ENCODE assay signal across 8 cellular contexts in the genomic region with DNA sequence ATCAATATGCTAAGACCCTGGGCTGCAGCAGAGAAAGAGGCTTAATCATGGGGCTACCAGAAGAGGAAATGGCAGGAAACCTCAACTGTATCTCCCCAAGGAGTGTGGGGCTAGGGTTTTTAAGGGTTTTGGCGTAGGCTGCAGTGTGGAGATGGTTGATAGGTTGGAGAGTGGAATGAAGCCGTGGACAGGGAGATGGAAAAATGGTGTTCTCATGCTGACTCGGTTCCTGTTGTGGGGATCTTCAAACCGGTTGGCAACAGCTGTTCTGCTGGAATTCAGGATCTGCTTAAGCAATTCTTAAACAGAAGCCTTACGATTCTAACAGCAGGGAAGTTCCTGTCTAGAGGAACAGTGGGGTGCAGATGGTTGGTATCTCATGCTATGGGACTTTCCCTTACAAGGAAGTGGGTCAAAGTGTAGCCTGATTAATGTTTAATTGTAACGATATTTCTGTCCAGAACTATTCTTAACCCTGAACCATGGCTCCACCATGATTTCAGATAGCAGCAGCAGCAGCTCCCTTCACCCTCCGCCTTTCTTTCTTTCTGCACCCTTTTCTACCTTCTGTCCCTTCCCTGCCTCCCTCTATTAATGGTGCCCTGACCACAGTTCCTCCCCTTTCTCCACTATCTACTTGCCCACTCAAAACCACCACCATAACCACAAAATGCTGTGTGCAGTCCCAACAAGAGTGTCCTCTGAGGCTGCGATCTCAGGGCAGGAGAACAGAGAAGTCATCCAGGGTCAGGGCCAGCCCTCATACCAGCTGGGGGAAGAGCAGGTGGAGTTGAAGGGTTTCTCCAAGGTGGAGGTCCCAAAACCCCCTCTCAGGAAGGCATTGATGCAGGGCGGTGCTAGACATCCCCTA. TPM values are rescaled to one million over a fixed set of nuclear protein-coding genes. Genes with fewer than 3 reads are reported as not detected.
DNase-seq lines count a peak whose midpoint lies in the region; ATAC-seq and TF ChIP-seq lines count a peak whose summit lies in the region.

No MANE protein-coding gene starts in this region.

- H3K36me3 Mint-ChIP-seq in activated naive CD4-positive, alpha-beta T cell treated with anti-CD3 and anti-CD28 coated beads, Interleukin-2, amount 10 ng/mL, durations not matched to agents 7 days and 5 days = peaks cover 1% of the 10 kb centered on the region
- peaks cover 0 to 23% of the 10 kb centered on the region in 2 donors for H3K36me3 Mint-ChIP-seq in activated naive CD4-positive, alpha-beta T cell treated with anti-CD3 and anti-CD28 coated beads, Interleukin-2, amount 50 U/mL, for 72 hours

- no peaks in the 10 kb centered on the region for H3K9me2 ChIP-seq in Loucy (replicated peaks; ENCODE audit: low read depth, low read length)

- no peaks in the 10 kb centered on the region for H3K9me3 ChIP-seq in Loucy (ENCODE audit: insufficient read depth, low read depth, low read length)
- no peaks in the 10 kb centered on the region for H3K9me3 ChIP-seq in colonic mucosa
- no peaks in the 10 kb centered on the region for H3K9me3 ChIP-seq in transverse colon

- peak overlapping the region; percentile 90 for H3K27ac ChIP-seq in colonic mucosa
- peak overlapping the region; percentile 76 to 87 (median 81) for H3K27ac ChIP-seq in transverse colon

- H3K4me3 Mint-ChIP-seq in activated naive CD4-positive, alpha-beta T cell treated with anti-CD3 and anti-CD28 coated beads, Interleukin-2, amount 10 ng/mL, durations not matched to agents 7 days and 5 days = no peak overlapping the region

- H3K4me2 ChIP-seq in Loucy (ENCODE audit: low read depth, low read length, poor library complexity, severe bottlenecking) = peak overlapping the region; percentile 86

- peaks cover 64% of the 10 kb centered on the region for H3K4me1 Mint-ChIP-seq in activated naive CD4-positive, alpha-beta T cell treated with anti-CD3 and anti-CD28 coated beads, Interleukin-2, amount 10 ng/mL, durations not matched to agents 7 days and 5 days

- no peaks in the 10 kb centered on the region for H3K36me3 ChIP-seq in Loucy (ENCODE audit: insufficient read depth, low read length)
- H3K36me3 ChIP-seq in colonic mucosa = no peaks in the 10 kb centered on the region
- no peaks in the 10 kb centered on the region for H3K36me3 ChIP-seq in transverse colon

- TF ChIP-seq CTCF in Loucy (conservative IDR thresholded peaks at IDR 0.05; ENCODE audit: low read length) = no peak
- TF ChIP-seq CTCF in colonic mucosa (IDR thresholded peaks at IDR 0.05) = no peak
- no peak for TF ChIP-seq CTCF in transverse colon (IDR thresholded peaks at IDR 0.05)

- no peak for TF ChIP-seq EP300 in transverse colon (IDR thresholded peaks at IDR 0.05; ENCODE audit: low read depth)

- no peak for DNase-seq in activated naive CD4-positive, alpha-beta T cell treated with anti-CD3 and anti-CD28 coated beads, Interleukin-2, amount 10 ng/mL, durations not matched to agents 7 days and 5 days
- DNase-seq in activated naive CD4-positive, alpha-beta T cell treated with anti-CD3 and anti-CD28 coated beads, Interleukin-2, amount 50 U/mL, for 72 hours (ENCODE audit: low spot score in 2 of 2) = no peak
- peak; percentile 64 for DNase-seq in colonic mucosa
- DNase-seq in transverse colon = peak; percentile 34
- no peak for DNase-seq in islet precursor cell
- DNase-seq in NCI-H2196 (lab: John Stamatoyannopoulos, UW; ENCODE audit: unreplicated experiment) = no peak
- no peak for DNase-seq in NCI-H1105 (lab: John Stamatoyannopoulos, UW)

- WGBS in transverse colon (ENCODE audit: low coverage in 1 of 2), 2 donors = 32 to 40% methylated on average over 4 to 9 of the region's 9 CpGs

- TF ChIP-seq POLR2A in transverse colon (IDR thresholded peaks at IDR 0.05) = no peak

- H3K9me3 Mint-ChIP-seq in activated naive CD4-positive, alpha-beta T cell treated with anti-CD3 and anti-CD28 coated beads, Interleukin-2, amount 10 ng/mL, durations not matched to agents 7 days and 5 days = peaks cover 6% of the 10 kb centered on the region
- peaks cover 7 to 19% of the 10 kb centered on the region in 2 donors for H3K9me3 Mint-ChIP-seq in activated naive CD4-positive, alpha-beta T cell treated with anti-CD3 and anti-CD28 coated beads, Interleukin-2, amount 50 U/mL, for 72 hours

- H3K4me3 ChIP-seq in Loucy (ENCODE audit: low read length, poor library complexity, severe bottlenecking) (peak overlapping the region; percentile 68), colonic mucosa (no peak overlapping the region), transverse colon (no peak overlapping the region)

- CTCF ChIA-PET in activated naive CD4-positive, alpha-beta T cell treated with anti-CD3 and anti-CD28 coated beads, Interleukin-2, amount 10 ng/mL, durations not matched to agents 7 days and 5 days (lab: Charles Lee) = interaction anchor here (1.2 kb wide), 1 partner anchor 71 kb away, joined by 4 read pairs; no protein-coding TSS in a partner anchor

- H2AFZ ChIP-seq in Loucy (ENCODE audit: low read length) = no peak overlapping the region

- peaks cover 31% of the 10 kb centered on the region for H3K27me3 Mint-ChIP-seq in activated naive CD4-positive, alpha-beta T cell treated with anti-CD3 and anti-CD28 coated beads, Interleukin-2, amount 10 ng/mL, durations not matched to agents 7 days and 5 days

- H3K79me2 ChIP-seq in Loucy (ENCODE audit: insufficient read depth, low read length) = no peaks in the 10 kb centered on the region

- intact Hi-C loops in colonic mucosa (cut with DNase I) (loop anchor here (5.0 kb wide), 1 partner anchor 67 kb away; no protein-coding TSS in a partner anchor), transverse colon (cut with DNase I; ENCODE audit: low total_unique reads) (no loop called here)

- no peak for ATAC-seq in activated naive CD4-positive, alpha-beta T cell treated with anti-CD3 and anti-CD28 coated beads, Interleukin-2, amount 50 U/mL, for 72 hours

- H3K4me1 ChIP-seq in Loucy (ENCODE audit: insufficient read depth, low read length, poor library complexity, severe bottlenecking) (peaks cover 92% of the 10 kb centered on the region), colonic mucosa (peaks cover 41% of the 10 kb centered on the region), transverse colon (peaks cover 34 to 94% (median 65%) of the 10 kb centered on the region in 4 donors)

- H3K9ac ChIP-seq in Loucy (ENCODE audit: low read depth, low read length, poor library complexity, severe bottlenecking) (peak overlapping the region; percentile 83), colonic mucosa (ENCODE audit: low read depth in 2 of 2, low read length in 2 of 2) (peak overlapping the region; percentile 38 to 47)

- no peaks in the 10 kb centered on the region for H4K20me1 ChIP-seq in Loucy (ENCODE audit: insufficient read depth, low read length, poor library complexity, severe bottlenecking)

- in situ Hi-C loops in transverse colon (cut with MboI; ENCODE audit: low pct_ligation_motif_present in 1 of 4, low pct_unique_long_range_greater_than_20kb in 1 of 4, low sequenced_read_pairs in 3 of 4) = loop anchor here in 1 of 4 donors (10.0 to 25.0 kb wide), 2 partner anchors 70 to 303 kb away; no protein-coding TSS in a partner anchor

- H3K27me3 ChIP-seq in Loucy (ENCODE audit: insufficient read depth, low read length, poor library complexity, severe bottlenecking) (no peaks in the 10 kb centered on the region), colonic mucosa (no peaks in the 10 kb centered on the region), transverse colon (no peaks in the 10 kb centered on the region)

- H3F3A ChIP-seq in Loucy (ENCODE audit: low read depth) = peaks cover 12% of the 10 kb centered on the region; the same call in 1 of the 2 replicates

- H3K27ac Mint-ChIP-seq in activated naive CD4-positive, alpha-beta T cell treated with anti-CD3 and anti-CD28 coated beads, Interleukin-2, amount 10 ng/mL, durations not matched to agents 7 days and 5 days = peak overlapping the region; percentile 47
- peak overlapping the region in 1 of 2 donors; percentile 17 for H3K27ac Mint-ChIP-seq in activated naive CD4-positive, alpha-beta T cell treated with anti-CD3 and anti-CD28 coated beads, Interleukin-2, amount 50 U/mL, for 72 hours

RNA-seq across cellular contexts. Expression of a gene that starts 30.8 kb away (rescaled TPM):
- total RNA-seq in activated naive CD4-positive, alpha-beta T cell treated with anti-CD3 and anti-CD28 coated beads, Interleukin-2, amount 50 U/mL, for 72 hours = under 1 TPM; 0.11 to 0.33 TPM
- total RNA-seq in colonic mucosa (1 to 10 TPM; 6.9 to 7.5 TPM), transverse colon (1 to 10 TPM in 3 of 4 donors, under 1 TPM in 1; 0.80 to 10.0 (median 8.0) TPM)

RNA-seq across cellular contexts. Expression of a gene that starts 48.4 kb away (rescaled TPM):
- 10 to 100 TPM; 15.2 to 20.6 TPM for total RNA-seq in activated naive CD4-positive, alpha-beta T cell treated with anti-CD3 and anti-CD28 coated beads, Interleukin-2, amount 50 U/mL, for 72 hours
- total RNA-seq in colonic mucosa = 100 to 1,000 TPM in 1 of 2 donors, 10 to 100 TPM in 1; 98.5 to 118 TPM
- 100 to 1,000 TPM in 3 of 4 donors, 10 to 100 TPM in 1; 80.8 to 139 (median 117) TPM for total RNA-seq in transverse colon

Comparison
In these comparisons a context has a peak if more than half of its experiments do, and no peak if none do; other contexts are left out.
1. DNase-seq: peak in colonic mucosa (single experiment) and transverse colon (single experiment); none in activated naive CD4-positive, alpha-beta T cell treated with anti-CD3 and anti-CD28 coated beads, Interleukin-2, amount 10 ng/mL, durations not matched to agents 7 days and 5 days (single experiment), activated naive CD4-positive, alpha-beta T cell treated with anti-CD3 and anti-CD28 coated beads, Interleukin-2, amount 50 U/mL, for 72 hours (0 of 2), islet precursor cell (single experiment), NCI-H2196 (single experiment) and NCI-H1105 (single experiment).